Comparison of ENCODE assay signal across 8 cellular contexts in the genomic region with DNA sequence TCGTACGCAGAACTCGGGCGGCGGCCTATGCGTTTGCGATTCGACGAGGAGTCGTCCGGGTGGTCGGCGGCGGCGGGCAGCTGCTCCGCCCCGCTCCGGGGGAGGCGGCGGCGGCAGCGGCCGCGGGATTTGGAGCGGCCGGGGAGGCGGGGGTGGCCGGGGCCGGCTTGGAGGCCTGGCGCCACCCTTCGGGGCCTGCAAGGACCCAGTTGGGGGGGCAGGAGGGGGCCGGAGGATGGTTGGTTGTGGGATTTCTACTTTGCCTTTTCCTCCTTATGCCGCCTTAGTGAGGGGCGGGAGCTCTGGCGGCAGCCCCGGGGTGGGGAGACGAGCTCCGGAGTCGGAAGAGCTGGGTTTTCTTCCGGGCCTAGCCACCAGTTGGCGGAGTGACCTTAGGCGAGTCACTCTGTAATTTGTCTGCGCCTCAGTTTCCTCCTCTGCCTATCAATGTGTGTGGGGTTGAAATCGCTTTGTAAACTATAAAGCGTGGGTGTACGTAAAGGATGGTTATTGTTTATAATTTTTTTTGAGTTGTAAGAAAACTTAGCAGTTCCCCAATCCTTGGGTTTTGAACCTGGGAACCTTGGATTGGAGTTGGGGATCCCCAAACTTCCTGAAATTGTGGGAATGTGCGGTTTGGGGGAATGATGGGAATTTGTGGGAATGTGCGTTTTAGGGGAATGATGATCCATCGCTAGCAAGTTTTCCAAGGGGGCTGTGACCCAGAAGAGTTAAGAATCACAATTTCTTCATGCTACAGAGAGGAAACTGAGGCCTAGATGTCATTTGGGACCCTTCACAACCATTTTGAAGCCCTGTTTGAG. TPM values are rescaled to one million over a fixed set of nuclear protein-coding genes. Genes with fewer than 3 reads are reported as not detected.
DNase-seq lines count a peak whose midpoint lies in the region; ATAC-seq and TF ChIP-seq lines count a peak whose summit lies in the region.

No MANE protein-coding gene starts in this region.

- no peaks in the 10 kb centered on the region for H3K27me3 Mint-ChIP-seq in naive thymus-derived CD8-positive, alpha-beta T cell
- H3K27me3 Mint-ChIP-seq in type B pancreatic cell, result peaks cover 3% of the 10 kb centered on the region

- H3K4me3 Mint-ChIP-seq in naive thymus-derived CD8-positive, alpha-beta T cell, result peak overlapping the region; percentile 81 to 96 (median 90)
- H3K4me3 Mint-ChIP-seq in type B pancreatic cell, result peak overlapping the region; percentile 99

- peak; percentile 3 for DNase-seq in GM04503 (ENCODE audit: low read depth)
- DNase-seq in Kasumi-1 (lab: John Stamatoyannopoulos, UW), result peak; percentile 12 to 27
- peak; percentile 18 to 26 for DNase-seq in activated CD4-positive, alpha-beta T cell treated with anti-CD3 and anti-CD28 coated beads, Interleukin-2, amount 50 U/mL, for 4 hours
- DNase-seq in erythroblast (lab: John Stamatoyannopoulos, UW), result peak; percentile 83 to 85
- peak in 1 of 10 donors; percentile 28 for DNase-seq in naive thymus-derived CD8-positive, alpha-beta T cell
- DNase-seq in type B pancreatic cell (ENCODE audit: extremely low spot score, unreplicated experiment), result peak; percentile 75
- DNase-seq in NCI-H2029 (lab: John Stamatoyannopoulos, UW), result no peak

- H3K27ac Mint-ChIP-seq in naive thymus-derived CD8-positive, alpha-beta T cell, result peak overlapping the region; percentile 80 to 98 (median 96)
- peak overlapping the region; percentile 86 for H3K27ac Mint-ChIP-seq in type B pancreatic cell

- peak; percentile 30 for ATAC-seq in GM21723 (IDR thresholded peaks at IDR 0.05; ENCODE audit: unreplicated experiment)
- ATAC-seq in naive thymus-derived CD8-positive, alpha-beta T cell, result peak in 1 of 2 donors; percentile 2

- TF ChIP-seq POLR2A in erythroblast (IDR thresholded peaks at IDR 0.05; ENCODE audit: low read length), result no peak

- H3K4me1 Mint-ChIP-seq in naive thymus-derived CD8-positive, alpha-beta T cell, result peaks cover 13 to 60% (median 39%) of the 10 kb centered on the region in 4 donors
- H3K4me1 Mint-ChIP-seq in type B pancreatic cell (ENCODE audit: unreplicated experiment), result peaks cover 27% of the 10 kb centered on the region

- H3K9me3 Mint-ChIP-seq in naive thymus-derived CD8-positive, alpha-beta T cell, result peaks cover 0 to 92% (median 34%) of the 10 kb centered on the region in 9 donors
- H3K9me3 Mint-ChIP-seq in type B pancreatic cell, result peaks cover 26% of the 10 kb centered on the region

- POLR2A ChIA-PET in naive thymus-derived CD8-positive, alpha-beta T cell (lab: Charles Lee), result interaction anchor here (0.6 to 7.2 kb wide), 22 partner anchors 10 to 783 kb away, joined by 3 to 86 read pairs (median 6); a partner anchor contains a TSS

- peak; percentile 18 for TF ChIP-seq CTCF in type B pancreatic cell (conservative IDR thresholded peaks at IDR 0.05)

- H3K36me3 Mint-ChIP-seq in naive thymus-derived CD8-positive, alpha-beta T cell, result peaks cover 43 to 77% (median 48%) of the 10 kb centered on the region in 3 donors
- H3K36me3 Mint-ChIP-seq in type B pancreatic cell, result peaks cover 80% of the 10 kb centered on the region

RNA-seq across cellular contexts. Expression of a gene that starts 0.7 kb away (rescaled TPM):
- total RNA-seq in naive thymus-derived CD8-positive, alpha-beta T cell, result 100 to 1,000 TPM; 161 to 170 TPM
- 10 to 100 TPM; 19.0 to 27.2 (median 19.4) TPM for polyA plus RNA-seq in naive thymus-derived CD8-positive, alpha-beta T cell
- total RNA-seq in type B pancreatic cell (ENCODE audit: low replicate concordance), result 118 and 130 TPM in 2 replicates

RNA-seq across cellular contexts. Expression of a gene that starts 1.2 kb away (rescaled TPM):
- total RNA-seq in naive thymus-derived CD8-positive, alpha-beta T cell, result 10 to 100 TPM; 49.7 to 51.2 TPM
- 10 to 100 TPM in 1 of 3 donors, 1 to 10 TPM in 2; 6.1 to 22.3 (median 8.0) TPM for polyA plus RNA-seq in naive thymus-derived CD8-positive, alpha-beta T cell
- total RNA-seq in type B pancreatic cell (ENCODE audit: low replicate concordance), result 35.0 and 48.1 TPM in 2 replicates
